28 cellular contexts compared by ENCODE assay signal in the genomic region with DNA sequence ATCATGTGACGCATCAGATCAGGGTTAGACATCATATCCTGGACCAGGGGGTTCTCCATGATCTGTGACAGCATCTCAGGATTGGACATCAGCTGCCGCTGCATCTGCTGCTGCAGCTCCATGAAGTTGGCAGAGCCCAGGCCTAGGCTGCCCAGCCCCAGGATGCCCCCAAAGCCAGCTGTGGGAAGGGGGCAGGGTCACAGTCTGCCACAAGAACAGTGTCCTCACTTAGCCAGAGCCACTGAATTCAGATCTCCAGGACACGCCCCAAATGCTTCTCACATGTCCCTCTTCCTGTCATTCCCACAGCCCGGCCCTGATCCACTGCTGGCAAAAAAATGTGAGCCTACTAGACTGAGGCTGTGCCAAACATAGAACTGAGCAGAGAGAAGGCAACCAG. TPM values are rescaled to one million over a fixed set of nuclear protein-coding genes. Genes with fewer than 3 reads are reported as not detected.
A peak's percentile ranks its signal among the peaks of the same experiment; 100 is the strongest.
DNase-seq lines count a peak whose midpoint lies in the region; ATAC-seq and TF ChIP-seq lines count a peak whose summit lies in the region.
"Had no signal": no experiment of that assay in that cellular context is flagged by ENCODE, and none has a peak within 500 bp of the region (broad histone marks: within the 10 kb centered on the region; RNA-seq: fewer than 3 reads in every experiment).

No MANE protein-coding gene starts in this region.

- H3K27ac ChIP-seq in heart left ventricle = peak overlapping the region in 2 of 12 donors; percentile 32 to 52
- peak overlapping the region in 3 of 10 donors; percentile 21 to 50 (median 48) for H3K27ac ChIP-seq in heart right ventricle
- H3K27ac ChIP-seq in neuronal stem cell (replicated peaks; ENCODE audit: low read length) = no peak overlapping the region
- H3K27ac ChIP-seq: ascending aorta, BLaER1, esophagus muscularis mucosa, parathyroid adenoma, upper lobe of right lung had no signal

- H3K4me1 ChIP-seq in heart left ventricle = peaks cover 0 to 37% (median 17%) of the 10 kb centered on the region in 12 donors
- H3K4me1 ChIP-seq in heart right ventricle = peaks cover 2 to 34% (median 21%) of the 10 kb centered on the region in 9 donors
- H3K4me1 ChIP-seq in neuronal stem cell (ENCODE audit: control insufficient read depth in 2 of 2, insufficient read depth in 1 of 2, low read depth in 1 of 2, low read length in 2 of 2) = peaks cover under 1 to 3% of the 10 kb centered on the region in 2 donors

- intact Hi-C loops in heart left ventricle (cut with DNase I) = loop anchor here in 4 of 10 donors (2.0 to 10.0 kb wide), 4 partner anchors 30 to 116 kb away; partner anchors contain the start of genes KHDC4 (in 2 of the 4), RXFP4 (in 2 of the 4) and SSR2 (in 1 of the 4)
- intact Hi-C loops in Right ventricle myocardium inferior (cut with DNase I) = loop anchor here (5.0 kb wide), 1 partner anchor 118 kb away; the partner anchor contains the start of gene KHDC4
- intact Hi-C loops in heart right ventricle (cut with DNase I) = loop anchor here in 2 of 10 donors (5.0 to 10.0 kb wide), 2 partner anchors 113 to 116 kb away; partner anchors contain the start of gene KHDC4 (in 1 of the 2)

- H3K18ac ChIP-seq in neuronal stem cell (ENCODE audit: low read length) = no peak overlapping the region

- no peak overlapping the region for H2BK120ac ChIP-seq in neuronal stem cell (ENCODE audit: low read depth, low read length)

- H3K36me3 ChIP-seq in heart left ventricle = peaks cover 0 to 45% (median 32%) of the 10 kb centered on the region in 9 donors
- H3K36me3 ChIP-seq in heart right ventricle = peaks cover 0 to 49% (median 8%) of the 10 kb centered on the region in 9 donors
- peaks cover 26 to 61% of the 10 kb centered on the region in 2 donors for H3K36me3 ChIP-seq in neuronal stem cell (replicated peaks in 1 of 2; ENCODE audit: control insufficient read depth in 2 of 2, insufficient read depth in 2 of 2, low read length in 2 of 2)

- peak overlapping the region; percentile 47 for H3K23ac ChIP-seq in neuronal stem cell (ENCODE audit: low read depth, low read length, poor library complexity)

- no peaks in the 10 kb centered on the region for H3K9me3 ChIP-seq in heart left ventricle
- no peaks in the 10 kb centered on the region for H3K9me3 ChIP-seq in heart right ventricle
- H3K9me3 ChIP-seq in neuronal stem cell (replicated peaks in 1 of 2; ENCODE audit: control insufficient read depth in 2 of 2, insufficient read depth in 1 of 2, low read depth in 1 of 2, low read length in 2 of 2) = no peaks in the 10 kb centered on the region
- H3K9me3 ChIP-seq: ascending aorta, BLaER1, esophagus muscularis mucosa, upper lobe of right lung had no signal

- H3K4ac ChIP-seq in neuronal stem cell (ENCODE audit: low read length) = no peak overlapping the region

- no peak overlapping the region for H2AK5ac ChIP-seq in neuronal stem cell (ENCODE audit: low read depth, low read length)

- no peak overlapping the region for H2BK12ac ChIP-seq in neuronal stem cell (ENCODE audit: low read length)

- H3K4me3 ChIP-seq in heart left ventricle (no peak overlapping the region), heart right ventricle (no peak overlapping the region), neuronal stem cell (ENCODE audit: low read length in 2 of 2) (no peak overlapping the region)
- H3K4me3 ChIP-seq: ascending aorta, BLaER1, esophagus muscularis mucosa, upper lobe of right lung had no signal

- H2AFZ ChIP-seq in neuronal stem cell (ENCODE audit: low read length) = no peak overlapping the region
- H2AFZ ChIP-seq: parathyroid adenoma had no signal

- H3K4me2 ChIP-seq in neuronal stem cell (ENCODE audit: insufficient read depth, low read length, poor library complexity, severe bottlenecking) = no peak overlapping the region
- H3K4me2 ChIP-seq: BLaER1 had no signal

- H2BK5ac ChIP-seq in neuronal stem cell (ENCODE audit: low read length) = no peak overlapping the region

- no peaks in the 10 kb centered on the region for H3K27me3 ChIP-seq in heart left ventricle
- no peaks in the 10 kb centered on the region for H3K27me3 ChIP-seq in heart right ventricle
- no peaks in the 10 kb centered on the region for H3K27me3 ChIP-seq in neuronal stem cell (ENCODE audit: control insufficient read depth in 3 of 3, insufficient read depth in 3 of 3, low read depth in 1 of 3, low read length in 3 of 3)
- H3K27me3 ChIP-seq: ascending aorta, BLaER1, esophagus muscularis mucosa, upper lobe of right lung had no signal

- H4K8ac ChIP-seq in neuronal stem cell (ENCODE audit: low read depth, low read length) = no peak overlapping the region

- DNase-seq in heart left ventricle (peak; percentile 44 to 75 (median 64)), Right ventricle myocardium inferior (ENCODE audit: missing footprints) (no peak), heart right ventricle (peak; percentile 26 to 63), neuronal stem cell (ENCODE audit: low spot score) (no peak), NCI-H446 (lab: John Stamatoyannopoulos, UW) (no peak), NCI-H1417 treated with DMSO at 0.1 percent for 48 hours (lab: John Stamatoyannopoulos, UW) (no peak)
- DNase-seq in activated CD4-positive, alpha-beta T cell treated with anti-CD3 and anti-CD28 coated beads, Interleukin-2, amount 50 U/mL, for 1 hour = no peak
- DNase-seq: activated CD8-positive, alpha-beta T cell treated with anti-CD3 and anti-CD28 coated beads, Interleukin-2, amount 10 ng/mL, durations not matched to agents 7 days and 5 days; activated naive CD4-positive, alpha-beta T cell treated with anti-CD3 and anti-CD28 coated beads, Interleukin-2, amount 10 ng/mL, durations not matched to agents 7 days and 5 days; activated T-cell treated with anti-CD3 and anti-CD28 coated beads, Interleukin-2, amount 50 U/mL, for 4 hours; Calu3; cerebellar nuclear complex; effector CD8-positive, alpha-beta T cell; EL; H9; Kasumi-1; NCI-H1417; NCI-H524; small intestine; stimulated activated CD4-positive, alpha-beta T cell treated with anti-CD3 and anti-CD28 coated beads, Interleukin-4, amount 100 ng/mL, for 1 hour; stimulated activated naive CD8-positive, alpha-beta T cell treated with anti-CD3 and anti-CD28 coated beads, Interleukin-15, amount 100 ng/mL, for 72 hours; upper lobe of right lung had no signal

- no peak for TF ChIP-seq CTCF in heart left ventricle (IDR thresholded peaks at IDR 0.05)
- TF ChIP-seq CTCF in heart right ventricle (IDR thresholded peaks at IDR 0.05) = no peak

- TF ChIP-seq POLR2A in heart left ventricle (IDR thresholded peaks at IDR 0.05) = no peak

- peaks cover 13% of the 10 kb centered on the region for H3K79me1 ChIP-seq in neuronal stem cell (ENCODE audit: low read depth, low read length)

- no peak overlapping the region for H4K91ac ChIP-seq in neuronal stem cell (ENCODE audit: low read depth, low read length, poor library complexity)

- 57 to 62% (median 61%) methylated on average over 4 of the region's 4 CpGs for WGBS in heart left ventricle, 4 donors
- 56 to 63% methylated on average over 4 of the region's 4 CpGs for WGBS in heart right ventricle, 2 donors
- no CpG with 5 or more reads among the region's 4 CpGs for WGBS in neuronal stem cell (ENCODE audit: extremely low coverage in 2 of 2, insufficient read length in 2 of 2, insufficient replicate concordance in 1 of 2), 2 donors

- H2BK15ac ChIP-seq in neuronal stem cell (ENCODE audit: low read length) = no peak overlapping the region

- peak in 2 of 4 donors; percentile 4 to 32 for ATAC-seq in heart left ventricle
- ATAC-seq in Right ventricle myocardium inferior = no peak
- ATAC-seq in heart right ventricle = peak in 3 of 8 donors; percentile 5 to 25 (median 16)
- ATAC-seq in HG03045 (IDR thresholded peaks at IDR 0.05; ENCODE audit: unreplicated experiment) = no peak
- ATAC-seq: activated CD8-positive, alpha-beta T cell treated with anti-CD3 and anti-CD28 coated beads, Interleukin-2, amount 10 ng/mL, durations not matched to agents 7 days and 5 days; activated T-cell treated with anti-CD3 and anti-CD28 coated beads, Interleukin-2, amount 50 U/mL, for 4 hours; stimulated activated naive CD8-positive, alpha-beta T cell treated with anti-CD3 and anti-CD28 coated beads, Interleukin-15, amount 100 ng/mL, for 72 hours; upper lobe of right lung had no signal

- H3K14ac ChIP-seq in neuronal stem cell (ENCODE audit: low read length) = no peak overlapping the region

- no peak overlapping the region for H3K9ac ChIP-seq in neuronal stem cell (ENCODE audit: low read depth, low read length, poor library complexity)
- H3K9ac ChIP-seq: parathyroid adenoma had no signal

RNA-seq across cellular contexts. Expression of gene UBQLN4, which starts 3.2 kb away (rescaled TPM):
- total RNA-seq in heart left ventricle (10 to 100 TPM; 21.0 to 34.1 (median 26.9) TPM), Right ventricle myocardium inferior (33.5 TPM), heart right ventricle (10 to 100 TPM; 19.9 to 32.2 (median 26.2) TPM)
- polyA plus RNA-seq in heart left ventricle (10 to 100 TPM; 15.1 to 37.3 TPM), heart right ventricle (10 to 100 TPM; 15.7 to 19.7 TPM)
- polyA plus RNA-seq in neuronal stem cell (2013, experiment 1 of 2) = 54.3 TPM
- 51.2 TPM for polyA plus RNA-seq in neuronal stem cell (2013, experiment 2 of 2)

RNA-seq across cellular contexts. Expression of gene LAMTOR2, which starts 4.2 kb away (rescaled TPM):
- total RNA-seq in heart left ventricle (10 to 100 TPM; 51.5 to 83.2 (median 61.4) TPM), Right ventricle myocardium inferior (63.8 TPM), heart right ventricle (10 to 100 TPM; 49.4 to 64.9 (median 59.6) TPM)
- polyA plus RNA-seq in heart left ventricle (100 to 1,000 TPM in 1 of 2 donors, 10 to 100 TPM in 1; 88.6 to 106 TPM), heart right ventricle (100 to 1,000 TPM in 1 of 2 donors, 10 to 100 TPM in 1; 94.3 to 105 TPM)
- 81.9 TPM for polyA plus RNA-seq in neuronal stem cell (2013, experiment 1 of 2)
- 81.2 TPM for polyA plus RNA-seq in neuronal stem cell (2013, experiment 2 of 2)

RNA-seq across cellular contexts. Expression of gene RAB25, which starts 10.6 kb away (rescaled TPM):
- not detected for total RNA-seq in heart left ventricle
- polyA plus RNA-seq in heart left ventricle = under 1 TPM in 1 of 2 donors, not detected in 1; 0.38 TPM
- not detected for total RNA-seq in Right ventricle myocardium inferior
- total RNA-seq in heart right ventricle = under 1 TPM in 1 of 10 donors, not detected in 9; 0.50 TPM
- polyA plus RNA-seq in heart right ventricle = under 1 TPM in 1 of 2 donors, not detected in 1; 0.17 TPM
- polyA plus RNA-seq in neuronal stem cell (2013, experiment 1 of 2) = 3.3 TPM
- 3.4 TPM for polyA plus RNA-seq in neuronal stem cell (2013, experiment 2 of 2)
- total RNA-seq: ascending aorta, esophagus muscularis mucosa, glomerular endothelial cell had no signal

RNA-seq across cellular contexts. Expression of gene SSR2, which starts 29.6 kb away (rescaled TPM):
- total RNA-seq in heart left ventricle = 100 to 1,000 TPM in 4 of 9 donors, 10 to 100 TPM in 5; 67.7 to 174 (median 81.2) TPM
- polyA plus RNA-seq in heart left ventricle = 100 to 1,000 TPM in 1 of 2 donors, 10 to 100 TPM in 1; 63.9 to 282 TPM
- 79.9 TPM for total RNA-seq in Right ventricle myocardium inferior
- total RNA-seq in heart right ventricle = 100 to 1,000 TPM in 2 of 10 donors, 10 to 100 TPM in 8; 70.3 to 124 (median 73.7) TPM
- polyA plus RNA-seq in heart right ventricle = 100 to 1,000 TPM in 1 of 2 donors, 10 to 100 TPM in 1; 66.1 to 322 TPM
- 352 TPM for polyA plus RNA-seq in neuronal stem cell (2013, experiment 1 of 2)
- 349 TPM for polyA plus RNA-seq in neuronal stem cell (2013, experiment 2 of 2)

RNA-seq across cellular contexts. Expression of gene MEX3A, which starts 31.9 kb away (rescaled TPM):
- total RNA-seq in heart left ventricle (under 1 TPM; 0.12 to 0.53 (median 0.32) TPM), Right ventricle myocardium inferior (0.24 TPM), heart right ventricle (under 1 TPM; 0.09 to 0.31 (median 0.19) TPM)
- polyA plus RNA-seq in heart left ventricle (under 1 TPM; 0.15 to 0.42 TPM), heart right ventricle (under 1 TPM; 0.17 to 0.29 TPM)
- polyA plus RNA-seq in neuronal stem cell (2013, experiment 1 of 2) = 72.9 TPM
- 75.1 TPM for polyA plus RNA-seq in neuronal stem cell (2013, experiment 2 of 2)

Comparison
In these comparisons a context has a peak if more than half of its experiments do, and no peak if none do; other contexts are left out.
1. DNase-seq: peak in heart left ventricle (5 of 5) and heart right ventricle (2 of 2); none in Right ventricle myocardium inferior (single experiment), neuronal stem cell (single experiment), NCI-H446 (0 of 2), NCI-H1417 treated with DMSO at 0.1 percent for 48 hours (single experiment) and activated CD4-positive, alpha-beta T cell treated with anti-CD3 and anti-CD28 coated beads, Interleukin-2, amount 50 U/mL, for 1 hour (single experiment).